ENCODE assay signal across 7 cellular contexts in genomic region chr15:68721886-68722285, GRCh38.
"Had no signal": no experiment of that assay in that cellular context is flagged by ENCODE, and none has a peak within 500 bp of the region (broad histone marks: within the 10 kb centered on the region; RNA-seq: fewer than 3 reads in every experiment).

No MANE protein-coding gene starts in this region.

- H3K27ac Mint-ChIP-seq: GM23338, H9 had no signal

- DNase-seq: H9, HCEC 1CT, IMR-90 had no signal

- H3K4me3 ChIP-seq: GM23338 had no signal

- H3K9me3 Mint-ChIP-seq: GM23338, H9 had no signal

- FAIRE-seq: H1, H54, HTR-8/SVneo had no signal

- H3K4me3 Mint-ChIP-seq: GM23338, H9 had no signal
